Comparison of ENCODE assay signal across 14 cellular contexts in genomic region chr11:134026655-134027343, GRCh38. TPM values are rescaled to one million over a fixed set of nuclear protein-coding genes. Genes with fewer than 3 reads are reported as not detected.
A peak's percentile ranks its signal among the peaks of the same experiment; 100 is the strongest.
DNase-seq lines count a peak whose midpoint lies in the region; ATAC-seq and TF ChIP-seq lines count a peak whose summit lies in the region.
"Had no signal": no experiment of that assay in that cellular context is flagged by ENCODE, and none has a peak within 500 bp of the region (broad histone marks: within the 10 kb centered on the region; RNA-seq: fewer than 3 reads in every experiment).

No MANE protein-coding gene starts in this region.

- H3K4me1 Mint-ChIP-seq in activated naive CD4-positive, alpha-beta T cell treated with anti-CD3 and anti-CD28 coated beads, Interleukin-2, amount 50 U/mL, for 24 hours = peaks cover 37% of the 10 kb centered on the region
- peaks cover 24% of the 10 kb centered on the region for H3K4me1 Mint-ChIP-seq in activated naive CD4-positive, alpha-beta T cell treated with anti-CD3 and anti-CD28 coated beads for 36 hours (ENCODE audit: low read depth)
- peaks cover 28% of the 10 kb centered on the region for H3K4me1 Mint-ChIP-seq in stimulated activated effector memory CD8-positive, alpha-beta T cell treated with anti-CD3 and anti-CD28 coated beads, Interleukin-12 subunit alpha, Interleukin-12 subunit beta, amount 100 ng/mL, for 72 hours

- H3K27me3 ChIP-seq in foreskin keratinocyte = no peaks in the 10 kb centered on the region

- H3K36me3 Mint-ChIP-seq in activated naive CD4-positive, alpha-beta T cell treated with anti-CD3 and anti-CD28 coated beads, Interleukin-2, amount 50 U/mL, for 24 hours = no peaks in the 10 kb centered on the region
- no peaks in the 10 kb centered on the region for H3K36me3 Mint-ChIP-seq in activated naive CD4-positive, alpha-beta T cell treated with anti-CD3 and anti-CD28 coated beads for 36 hours (ENCODE audit: low read depth)
- no peaks in the 10 kb centered on the region for H3K36me3 Mint-ChIP-seq in stimulated activated effector memory CD8-positive, alpha-beta T cell treated with anti-CD3 and anti-CD28 coated beads, Interleukin-12 subunit alpha, Interleukin-12 subunit beta, amount 100 ng/mL, for 72 hours

- H3K9me3 Mint-ChIP-seq in activated naive CD4-positive, alpha-beta T cell treated with anti-CD3 and anti-CD28 coated beads, Interleukin-2, amount 50 U/mL, for 24 hours = no peaks in the 10 kb centered on the region
- no peaks in the 10 kb centered on the region for H3K9me3 Mint-ChIP-seq in activated naive CD4-positive, alpha-beta T cell treated with anti-CD3 and anti-CD28 coated beads for 36 hours
- H3K9me3 Mint-ChIP-seq in stimulated activated effector memory CD8-positive, alpha-beta T cell treated with anti-CD3 and anti-CD28 coated beads, Interleukin-12 subunit alpha, Interleukin-12 subunit beta, amount 100 ng/mL, for 72 hours = no peaks in the 10 kb centered on the region
- H3K9me3 Mint-ChIP-seq: T-helper 1 cell treated with Interleukin-12 subunit alpha and Interleukin-12 subunit beta and Interleukin-4 antibody, amounts not matched to agents 30 μg/mL and 1 μg/mL, for 36 hours had no signal

- no peaks in the 10 kb centered on the region for H3K27me3 Mint-ChIP-seq in activated naive CD4-positive, alpha-beta T cell treated with anti-CD3 and anti-CD28 coated beads, Interleukin-2, amount 50 U/mL, for 24 hours
- H3K27me3 Mint-ChIP-seq in activated naive CD4-positive, alpha-beta T cell treated with anti-CD3 and anti-CD28 coated beads for 36 hours (ENCODE audit: low read depth) = no peaks in the 10 kb centered on the region

- ATAC-seq in foreskin keratinocyte (peak; percentile 29), HG02973 (IDR thresholded peaks at IDR 0.05; ENCODE audit: unreplicated experiment) (no peak), HG03571 (IDR thresholded peaks at IDR 0.05; ENCODE audit: unreplicated experiment) (no peak)
- no peak for ATAC-seq in stimulated activated effector memory CD8-positive, alpha-beta T cell treated with anti-CD3 and anti-CD28 coated beads, Interleukin-12 subunit alpha, Interleukin-12 subunit beta, amount 100 ng/mL, for 72 hours
- ATAC-seq: HCT116 had no signal

- DNase-seq in activated naive CD4-positive, alpha-beta T cell treated with anti-CD3 and anti-CD28 coated beads for 36 hours = no peak
- peak; percentile 68 for DNase-seq in NCI-H69 (lab: John Stamatoyannopoulos, UW)
- no peak for DNase-seq in foreskin keratinocyte
- no peak for DNase-seq in stimulated activated effector memory CD8-positive, alpha-beta T cell treated with anti-CD3 and anti-CD28 coated beads, Interleukin-12 subunit alpha, Interleukin-12 subunit beta, amount 100 ng/mL, for 72 hours (ENCODE audit: low spot score in 2 of 2)
- DNase-seq in GM13976 (ENCODE audit: low spot score) = no peak
- DNase-seq: activated CD4-positive, alpha-beta T cell treated with anti-CD3 and anti-CD28 coated beads, Interleukin-2, amount 50 U/mL, for 4 hours; hippocampal formation; mesenchymal stem cell; NCI-H1694 had no signal

- TF ChIP-seq CTCF in foreskin keratinocyte (conservative IDR thresholded peaks at IDR 0.05) (no peak), GM13976 (IDR thresholded peaks at IDR 0.05; ENCODE audit: borderline replicate concordance, control extremely low read depth, extremely low read depth, insufficient read depth, missing control alignments) (no peak)

- peaks cover 32% of the 10 kb centered on the region for H3K4me1 ChIP-seq in foreskin keratinocyte

- in situ Hi-C loops in GM13976 (cut with MboI; ENCODE audit: low sequenced_read_pairs, unreplicated experiment) = no loop called here

- no peak overlapping the region for H3K27ac ChIP-seq in foreskin keratinocyte

- intact Hi-C loops in activated naive CD4-positive, alpha-beta T cell treated with anti-CD3 and anti-CD28 coated beads for 36 hours (cut with micrococcal nuclease) = no loop called here

- CTCF ChIA-PET in activated naive CD4-positive, alpha-beta T cell treated with anti-CD3 and anti-CD28 coated beads for 36 hours (lab: Charles Lee) = interaction anchor here (1.0 to 1.5 kb wide), 3 partner anchors 18 to 20 kb away, joined by 3 read pairs; no protein-coding TSS in a partner anchor

- no peak overlapping the region for H3K4me3 Mint-ChIP-seq in activated naive CD4-positive, alpha-beta T cell treated with anti-CD3 and anti-CD28 coated beads, Interleukin-2, amount 50 U/mL, for 24 hours
- no peak overlapping the region for H3K4me3 Mint-ChIP-seq in activated naive CD4-positive, alpha-beta T cell treated with anti-CD3 and anti-CD28 coated beads for 36 hours
- no peak overlapping the region for H3K4me3 Mint-ChIP-seq in stimulated activated effector memory CD8-positive, alpha-beta T cell treated with anti-CD3 and anti-CD28 coated beads, Interleukin-12 subunit alpha, Interleukin-12 subunit beta, amount 100 ng/mL, for 72 hours
- H3K4me3 Mint-ChIP-seq: T-helper 1 cell treated with Interleukin-12 subunit alpha and Interleukin-12 subunit beta and Interleukin-4 antibody, amounts not matched to agents 30 μg/mL and 1 μg/mL, for 36 hours had no signal

- peak overlapping the region; percentile 1 for H3K27ac Mint-ChIP-seq in activated naive CD4-positive, alpha-beta T cell treated with anti-CD3 and anti-CD28 coated beads, Interleukin-2, amount 50 U/mL, for 24 hours
- no peak overlapping the region for H3K27ac Mint-ChIP-seq in activated naive CD4-positive, alpha-beta T cell treated with anti-CD3 and anti-CD28 coated beads for 36 hours
- peak overlapping the region; percentile 70 for H3K27ac Mint-ChIP-seq in stimulated activated effector memory CD8-positive, alpha-beta T cell treated with anti-CD3 and anti-CD28 coated beads, Interleukin-12 subunit alpha, Interleukin-12 subunit beta, amount 100 ng/mL, for 72 hours
- H3K27ac Mint-ChIP-seq: T-helper 1 cell treated with Interleukin-12 subunit alpha and Interleukin-12 subunit beta and Interleukin-4 antibody, amounts not matched to agents 30 μg/mL and 1 μg/mL, for 36 hours had no signal

RNA-seq across cellular contexts. Expression of gene JAM3, which starts 42.1 kb away (rescaled TPM):
- 1 to 10 TPM; 4.0 to 6.4 TPM for total RNA-seq in activated naive CD4-positive, alpha-beta T cell treated with anti-CD3 and anti-CD28 coated beads for 36 hours
- 1.9 and 6.3 TPM in 2 replicates for total RNA-seq in foreskin keratinocyte
- 0.85 and 2.7 TPM in 2 replicates for polyA plus RNA-seq in foreskin keratinocyte
